ENCODE assay signal across 12 cellular contexts in genomic region chr6:37130704-37131103, GRCh38.
DNase-seq lines count a peak whose midpoint lies in the region; FAIRE-seq lines count a peak whose summit lies in the region.
"Had no signal": no experiment of that assay in that cellular context is flagged by ENCODE, and none has a peak within 500 bp of the region (broad histone marks: within the 10 kb centered on the region; RNA-seq: fewer than 3 reads in every experiment).

No MANE protein-coding gene starts in this region.

- H3K4me1 ChIP-seq in BLaER1 treated with 17β-estradiol and CSF1 and Interleukin-3, amounts not matched to agents 10 nM and 100 nM = peaks cover 0 to 44% (median 16%) of the 10 kb centered on the region in 10 experiments; a peak in 13 of 20 replicates
- peaks cover 17 to 43% of the 10 kb centered on the region in 2 donors for H3K4me1 ChIP-seq in mucosa of rectum (ENCODE audit: control insufficient read depth in 2 of 2, insufficient read depth in 2 of 2, low read length in 2 of 2)

- no peak overlapping the region for H3K27ac ChIP-seq in BLaER1 treated with 17β-estradiol and CSF1 and Interleukin-3, amounts not matched to agents 10 nM and 100 nM
- H3K27ac ChIP-seq in epithelial cell of prostate (peak overlapping the region; percentile 78), mucosa of rectum (ENCODE audit: low read depth in 2 of 2, low read length in 2 of 2) (peak overlapping the region; percentile 26 to 57)

- H3K9me3 ChIP-seq in BLaER1 treated with 17β-estradiol and CSF1 and Interleukin-3, amounts not matched to agents 10 nM and 100 nM (replicated peaks in 1 of 11) = no peaks in the 10 kb centered on the region
- no peaks in the 10 kb centered on the region for H3K9me3 ChIP-seq in mucosa of rectum (ENCODE audit: control insufficient read depth in 2 of 2, low read length in 2 of 2)
- H3K9me3 ChIP-seq: testis had no signal

- no peak overlapping the region for H3K9ac ChIP-seq in BLaER1 treated with 17β-estradiol and CSF1 and Interleukin-3, amounts not matched to agents 10 nM and 100 nM
- no peak overlapping the region for H3K9ac ChIP-seq in mucosa of rectum (ENCODE audit: low read depth in 1 of 2, low read length in 2 of 2)

- DNase-seq in NOMO-1 (lab: John Stamatoyannopoulos, UW; ENCODE audit: unreplicated experiment in 2 of 2) = peak; percentile 54 to 79
- DNase-seq in epithelial cell of prostate (ENCODE audit: low read depth, low spot score) = peak; percentile 57
- no peak for DNase-seq in NCI-H446 (lab: John Stamatoyannopoulos, UW)
- no peak for DNase-seq in NCI-H82 treated with DMSO at 0.1 percent for 48 hours (lab: John Stamatoyannopoulos, UW; ENCODE audit: unreplicated experiment)
- no peak for DNase-seq in urothelium cell line (ENCODE audit: low spot score)
- no peak for DNase-seq in COLO668 (lab: John Stamatoyannopoulos, UW; ENCODE audit: unreplicated experiment)
- DNase-seq: CD8-positive, alpha-beta T cell; NCI-H526 had no signal

- peak overlapping the region in 7 of 11 experiments; percentile 16 to 58 (median 28); a peak in 9 of 22 replicates for H3K4me2 ChIP-seq in BLaER1 treated with 17β-estradiol and CSF1 and Interleukin-3, amounts not matched to agents 10 nM and 100 nM

- no peaks in the 10 kb centered on the region for H4K20me1 ChIP-seq in BLaER1 treated with 17β-estradiol and CSF1 and Interleukin-3, amounts not matched to agents 10 nM and 100 nM

- H3K4me3 ChIP-seq in BLaER1 treated with 17β-estradiol and CSF1 and Interleukin-3, amounts not matched to agents 10 nM and 100 nM = no peak overlapping the region
- no peak overlapping the region for H3K4me3 ChIP-seq in mucosa of rectum (ENCODE audit: low read length in 2 of 2)
- H3K4me3 ChIP-seq: testis had no signal

- H3K36me3 ChIP-seq in BLaER1 treated with 17β-estradiol and CSF1 and Interleukin-3, amounts not matched to agents 10 nM and 100 nM = no peaks in the 10 kb centered on the region
- H3K36me3 ChIP-seq in mucosa of rectum (ENCODE audit: control insufficient read depth in 2 of 2, insufficient read depth in 2 of 2, low read length in 2 of 2) = no peaks in the 10 kb centered on the region

- H3K27me3 ChIP-seq in BLaER1 treated with 17β-estradiol and CSF1 and Interleukin-3, amounts not matched to agents 10 nM and 100 nM = no peaks in the 10 kb centered on the region
- no peaks in the 10 kb centered on the region for H3K27me3 ChIP-seq in mucosa of rectum (ENCODE audit: control insufficient read depth in 2 of 2, insufficient read depth in 2 of 2, low read length in 2 of 2)
- H3K27me3 ChIP-seq: testis had no signal

- FAIRE-seq in urothelium cell line (lab: Jason Lieb, UNC) = no peak
- FAIRE-seq: endometrium had no signal

Comparison
In these comparisons a context has a peak if more than half of its experiments do, and no peak if none do; other contexts are left out.
1. H3K27ac ChIP-seq: peak in epithelial cell of prostate (single experiment) and mucosa of rectum (2 of 2); none in BLaER1 treated with 17β-estradiol and CSF1 and Interleukin-3, amounts not matched to agents 10 nM and 100 nM (0 of 11).
2. DNase-seq: peak in NOMO-1 (2 of 2) and epithelial cell of prostate (single experiment); none in NCI-H446 (0 of 2), NCI-H82 treated with DMSO at 0.1 percent for 48 hours (single experiment), urothelium cell line (single experiment) and COLO668 (single experiment).